In the genomic region with DNA sequence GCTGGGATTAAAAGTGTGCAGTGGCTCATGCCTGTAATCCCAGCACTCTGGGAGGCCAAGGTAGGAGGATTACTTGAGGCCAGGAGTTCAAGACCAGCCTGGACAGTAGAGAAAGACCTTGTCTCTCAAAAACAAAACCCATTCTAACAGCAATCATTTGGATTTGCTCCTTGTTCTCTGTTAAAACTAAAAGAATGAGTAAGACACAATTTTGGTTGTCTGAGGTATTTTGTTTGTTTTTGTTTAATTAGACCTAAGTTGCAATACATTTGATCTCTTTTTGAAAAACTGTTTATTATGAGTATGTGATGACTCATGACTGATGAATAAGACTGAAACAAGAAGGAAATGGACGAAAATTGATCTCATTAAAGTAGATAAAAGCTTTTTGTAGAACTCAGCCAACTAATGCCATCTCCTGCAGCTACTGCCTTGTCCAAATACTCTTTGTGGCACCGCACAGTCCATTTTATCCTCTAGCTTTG, we compare ENCODE assay signal across 11 cellular contexts. TPM values are rescaled to one million over a fixed set of nuclear protein-coding genes. Genes with fewer than 3 reads are reported as not detected.
DNase-seq lines count a peak whose midpoint lies in the region; ATAC-seq and TF ChIP-seq lines count a peak whose summit lies in the region.
"Had no signal": no experiment of that assay in that cellular context is flagged by ENCODE, and none has a peak within 500 bp of the region (broad histone marks: within the 10 kb centered on the region; RNA-seq: fewer than 3 reads in every experiment).

No MANE protein-coding gene starts in this region.

- H3F3A ChIP-seq in GM23338 (replicated peaks; ENCODE audit: low read depth) (no peaks in the 10 kb centered on the region), SK-N-SH (replicated peaks; ENCODE audit: insufficient read depth) (peaks cover 29% of the 10 kb centered on the region)

- peaks cover 99% of the 10 kb centered on the region for H3K79me2 ChIP-seq in GM23338 (replicated peaks; ENCODE audit: insufficient read depth)
- peaks cover 91% of the 10 kb centered on the region for H3K79me2 ChIP-seq in SK-N-SH (ENCODE audit: insufficient read depth)

- no peak overlapping the region for H2AFZ ChIP-seq in GM23338
- no peak overlapping the region for H2AFZ ChIP-seq in SK-N-SH (ENCODE audit: low read depth)

- TF ChIP-seq EP300 in SK-N-SH (IDR thresholded peaks at IDR 0.05; ENCODE audit: borderline replicate concordance in 1 of 2, low read depth in 1 of 2, low read length in 1 of 2), result peak in 1 of 2 experiments; percentile 35; a peak in 1 of 4 replicates

- no peaks in the 10 kb centered on the region for H3K9me3 ChIP-seq in SK-N-SH
- H3K9me3 ChIP-seq: testis had no signal

- H4K20me1 ChIP-seq in GM23338 (replicated peaks; ENCODE audit: insufficient read depth) (peaks cover 37% of the 10 kb centered on the region), SK-N-SH (ENCODE audit: insufficient read depth) (peaks cover 62% of the 10 kb centered on the region)

- peaks cover 3% of the 10 kb centered on the region; the same call in 2 of the 3 replicates for H3K4me1 Mint-ChIP-seq in GM23338

- H3K27ac ChIP-seq in GM23338 (ENCODE audit: low read depth), result 0 out of 2 replicates have a peak overlapping the region, but pooled peaks have one; percentile 2
- peak overlapping the region; percentile 3 to 59; a peak in 2 of 4 replicates for H3K27ac ChIP-seq in SK-N-SH (ENCODE audit: low read depth in 2 of 2, low read length in 1 of 2)
- H3K27ac ChIP-seq: testis had no signal

- H3K4me1 ChIP-seq in GM23338 (ENCODE audit: insufficient read depth) (peaks cover 4% of the 10 kb centered on the region; the same call in 1 of the 2 replicates), SK-N-SH (ENCODE audit: control insufficient read depth in 1 of 2, insufficient read depth in 2 of 2, low read depth in 1 of 2, low read length in 1 of 2) (peaks cover 0 to 35% of the 10 kb centered on the region in 2 experiments)
- H3K4me1 ChIP-seq: testis had no signal

- H3K36me3 ChIP-seq in GM23338 (ENCODE audit: insufficient read depth), result no peaks in the 10 kb centered on the region
- H3K36me3 ChIP-seq in SK-N-SH (replicated peaks in 1 of 2; ENCODE audit: control insufficient read depth in 1 of 2, insufficient read depth in 2 of 2, low read length in 1 of 2), result no peaks in the 10 kb centered on the region

- H3K4me2 ChIP-seq in GM23338, result no peak overlapping the region
- peak overlapping the region; percentile 23 for H3K4me2 ChIP-seq in SK-N-SH

- POLR2A ChIA-PET in SK-N-SH (lab: Yijun Ruan, JAX), result interaction anchor here (0.6 kb wide), 1 partner anchor 99 kb away, joined by 5 read pairs; no protein-coding TSS in a partner anchor

- no peaks in the 10 kb centered on the region for H3K36me3 Mint-ChIP-seq in GM23338 (ENCODE audit: low read depth)

- WGBS in SK-N-SH (ENCODE audit: low lambda C conversion rate), result 10% methylated on average over 2 of the region's 2 CpGs

- H3K9me3 Mint-ChIP-seq in GM23338, result no peaks in the 10 kb centered on the region

- H3K27me3 Mint-ChIP-seq in GM23338 (ENCODE audit: insufficient read depth, low read depth, poor library complexity), result peaks cover 4% of the 10 kb centered on the region

- DNase-seq in AG20443 (ENCODE audit: low spot score) (peak; percentile 23), GM23338 (ENCODE audit: low spot score) (no peak), SK-N-SH (no peak), fibroblast of pulmonary artery (ENCODE audit: low read depth) (peak; percentile 34), Ammon's horn (ENCODE audit: low spot score) (no peak), GDM1 (lab: John Stamatoyannopoulos, UW) (no peak)
- DNase-seq: retina, testis had no signal

- H3K27ac Mint-ChIP-seq in GM23338, result no peak overlapping the region

- no peak for ATAC-seq in GM23338
- ATAC-seq in HG02623 (IDR thresholded peaks at IDR 0.05; ENCODE audit: unreplicated experiment), result no peak
- ATAC-seq in GM19463 (IDR thresholded peaks at IDR 0.05; ENCODE audit: unreplicated experiment), result no peak
- ATAC-seq: Panc1 had no signal

- TF ChIP-seq RAD21 in SK-N-SH (IDR thresholded peaks at IDR 0.05; ENCODE audit: low read length), result no peak

- TF ChIP-seq CTCF in GM23338 (conservative IDR thresholded peaks at IDR 0.05; ENCODE audit: low read depth in 2 of 2), result no peak
- TF ChIP-seq CTCF in SK-N-SH (IDR thresholded peaks at IDR 0.05), result no peak
- TF ChIP-seq CTCF in fibroblast of pulmonary artery (IDR thresholded peaks at IDR 0.05; ENCODE audit: low read length, missing control alignments), result no peak

- no peaks in the 10 kb centered on the region for H3K9me2 ChIP-seq in GM23338 (ENCODE audit: insufficient read depth)
- no peaks in the 10 kb centered on the region for H3K9me2 ChIP-seq in SK-N-SH

- H3K9ac ChIP-seq in SK-N-SH, result no peak overlapping the region

- H3K27me3 ChIP-seq in GM23338 (ENCODE audit: insufficient read depth) (no peaks in the 10 kb centered on the region), SK-N-SH (ENCODE audit: insufficient read depth) (no peaks in the 10 kb centered on the region)
- H3K27me3 ChIP-seq: testis had no signal

- H3K4me3 Mint-ChIP-seq in GM23338, result no peak overlapping the region

- CTCF ChIA-PET in SK-N-SH (lab: Yijun Ruan, JAX), result no interaction called here

- H3K4me3 ChIP-seq in GM23338 (no peak overlapping the region), SK-N-SH (ENCODE audit: low read depth in 2 of 2, low read length in 1 of 2) (no peak overlapping the region), fibroblast of pulmonary artery (replicated peaks; ENCODE audit: low read depth, low read length) (no peak overlapping the region)
- H3K4me3 ChIP-seq: testis had no signal

TF ChIP-seq in SK-N-SH, 30 proteins besides CTCF, POLR2A, EP300 and RAD21:
- TF ChIP-seq CHD2 (IDR thresholded peaks at IDR 0.05; ENCODE audit: low read length, partially characterized antibody) (no peak), NFIC (IDR thresholded peaks at IDR 0.05; ENCODE audit: borderline replicate concordance) (peak; percentile 58; the same call in 1 of the 2 replicates), PBX3 (IDR thresholded peaks at IDR 0.05) (peak; percentile 55), ELF1 (IDR thresholded peaks at IDR 0.05) (no peak), JUND (IDR thresholded peaks at IDR 0.05) (peak; percentile 79), TCF12 (IDR thresholded peaks at IDR 0.05) (no peak), MXI1 (IDR thresholded peaks at IDR 0.05; ENCODE audit: low read depth, low read length) (no peak), POLR2AphosphoS5 (IDR thresholded peaks at IDR 0.05; ENCODE audit: low read depth, low read length) (peak; percentile 28; the same call in 1 of the 2 replicates), TEAD4 (IDR thresholded peaks at IDR 0.05; ENCODE audit: borderline replicate concordance, insufficient read depth) (no peak), NRF1 (IDR thresholded peaks at IDR 0.05; ENCODE audit: low read depth, low read length) (no peak), FOXJ3 (CRISPR knock-in tag; IDR thresholded peaks at IDR 0.05) (no peak), FOSL2 (IDR thresholded peaks at IDR 0.05; ENCODE audit: borderline replicate concordance, low read depth) (peak; percentile 91)
- TF ChIP-seq, protein P1, sequence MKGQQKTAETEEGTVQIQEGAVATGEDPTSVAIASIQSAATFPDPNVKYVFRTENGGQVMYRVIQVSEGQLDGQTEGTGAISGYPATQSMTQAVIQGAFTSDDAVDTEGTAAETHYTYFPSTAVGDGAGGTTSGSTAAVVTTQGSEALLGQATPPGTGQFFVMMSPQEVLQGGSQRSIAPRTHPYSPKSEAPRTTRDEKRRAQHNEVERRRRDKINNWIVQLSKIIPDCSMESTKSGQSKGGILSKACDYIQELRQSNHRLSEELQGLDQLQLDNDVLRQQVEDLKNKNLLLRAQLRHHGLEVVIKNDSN (IDR thresholded peaks at IDR 0.05; ENCODE audit: borderline replicate concordance, low read depth), result no peak

RNA-seq across cellular contexts. Expression of gene GLG1, which starts 29.0 kb away (rescaled TPM):
- total RNA-seq in GM23338 (2014; rRNA removed; shearing (Covaris generic)), result 211 and 226 TPM in 2 replicates
- polyA plus RNA-seq in GM23338 (2016; fragmentation: Nextera tagmentation; extraction: Ambion mirVana) (58.8 and 61.2 TPM in 2 replicates), SK-N-SH (2012; rRNA removed) (61.6 and 71.1 TPM in 2 replicates)
- 68.1 and 72.7 TPM in 2 replicates for polyA plus RNA-seq in SK-N-SH (2012; cell fraction: cytosol; rRNA removed)
- 73.9 and 96.3 TPM in 2 replicates for polyA plus RNA-seq in SK-N-SH (2012; cell fraction: nucleus; rRNA removed)

Comparison
In these comparisons a context has a peak if more than half of its experiments do, and no peak if none do; other contexts are left out.
1. DNase-seq: peak in AG20443 (single experiment) and fibroblast of pulmonary artery (single experiment); none in GM23338 (single experiment), SK-N-SH (single experiment), Ammon's horn (single experiment) and GDM1 (single experiment).